ENCODE assay signal across 8 cellular contexts in the genomic region with DNA sequence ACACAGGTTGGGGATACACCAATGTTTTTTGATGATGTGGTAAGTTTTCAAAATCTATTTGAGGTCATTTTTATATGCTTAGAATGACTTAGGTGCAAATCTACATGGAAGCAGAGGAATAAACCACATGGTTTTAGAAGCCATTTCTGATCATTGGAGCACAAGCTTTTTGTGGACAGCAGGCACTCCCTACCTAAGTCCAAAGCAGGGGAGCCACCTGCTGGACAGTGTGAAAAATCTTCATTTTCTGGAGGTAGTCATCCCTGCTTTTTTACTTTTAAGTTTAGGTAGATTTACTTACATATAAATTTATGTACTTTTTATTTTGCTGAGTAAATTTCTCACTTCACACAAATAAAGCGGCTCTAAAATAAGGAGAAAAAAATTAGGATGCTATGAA.
DNase-seq lines count a peak whose midpoint lies in the region; ATAC-seq and TF ChIP-seq lines count a peak whose summit lies in the region.

No MANE protein-coding gene starts in this region.

- no peak overlapping the region for H3K9ac ChIP-seq in H9 (ENCODE audit: extremely low read depth, insufficient read length, low read length)
- no peak overlapping the region for H3K9ac ChIP-seq in mesenchymal stem cell (ENCODE audit: low read length)

- no peak overlapping the region for H2BK5ac ChIP-seq in H9 (ENCODE audit: insufficient read length, low read length)
- no peak overlapping the region for H2BK5ac ChIP-seq in mesenchymal stem cell (ENCODE audit: low read depth, low read length, poor library complexity, severe bottlenecking)

- intact Hi-C loops in stomach (cut with DNase I; ENCODE audit: low total_unique reads) = loop anchor here (5.0 kb wide), 1 partner anchor 325 kb away; a partner anchor contains a TSS

- TF ChIP-seq EP300 in stomach (IDR thresholded peaks at IDR 0.05) = no peak

- no peaks in the 10 kb centered on the region for H3K4me1 ChIP-seq in H9 (ENCODE audit: insufficient read depth, low read length)
- no peaks in the 10 kb centered on the region for H3K4me1 ChIP-seq in mesenchymal stem cell (ENCODE audit: control insufficient read depth, insufficient read depth, low read depth, low read length)
- peaks cover 0 to 6% (median 3%) of the 10 kb centered on the region in 4 donors for H3K4me1 ChIP-seq in stomach

- H4K8ac ChIP-seq in H9 (replicated peaks; ENCODE audit: insufficient read length, low read depth, low read length) = no peak overlapping the region
- no peak overlapping the region for H4K8ac ChIP-seq in mesenchymal stem cell (ENCODE audit: low read length)

- H3K9me3 ChIP-seq in H9 (ENCODE audit: control insufficient read depth, low read depth, low read length) (no peaks in the 10 kb centered on the region), mesenchymal stem cell (ENCODE audit: control insufficient read depth, low read length) (no peaks in the 10 kb centered on the region), stomach (no peaks in the 10 kb centered on the region)

- H3K79me1 ChIP-seq in H9 (ENCODE audit: insufficient read depth, low read depth, low read length, poor library complexity, severe bottlenecking) (no peaks in the 10 kb centered on the region), mesenchymal stem cell (replicated peaks; ENCODE audit: low read length, poor library complexity, severe bottlenecking) (no peaks in the 10 kb centered on the region)

- no peak overlapping the region for H3K4ac ChIP-seq in H9 (ENCODE audit: low read depth, low read length)
- H3K4ac ChIP-seq in mesenchymal stem cell (ENCODE audit: low read depth in 1 of 2, low read length in 2 of 2) = no peak overlapping the region

- TF ChIP-seq POLR2A in stomach (IDR thresholded peaks at IDR 0.05) = no peak

- H3K36me3 ChIP-seq in mesenchymal stem cell (ENCODE audit: control insufficient read depth in 1 of 2, insufficient read depth in 2 of 2, low read depth in 1 of 2, low read length in 2 of 2) (no peaks in the 10 kb centered on the region), stomach (no peaks in the 10 kb centered on the region)

- H3K4me1 Mint-ChIP-seq in H9 = no peaks in the 10 kb centered on the region

- no peak overlapping the region for H4K91ac ChIP-seq in H9 (ENCODE audit: insufficient read length, low read depth, low read length)
- no peak overlapping the region for H4K91ac ChIP-seq in mesenchymal stem cell (ENCODE audit: low read length)

- H3K27me3 ChIP-seq in H9 (ENCODE audit: insufficient read depth, low read length) = no peaks in the 10 kb centered on the region
- H3K27me3 ChIP-seq in mesenchymal stem cell (ENCODE audit: control insufficient read depth in 1 of 2, insufficient read depth in 1 of 2, low read length in 2 of 2) = peaks cover 0 to 6% of the 10 kb centered on the region in 2 experiments
- H3K27me3 ChIP-seq in stomach = no peaks in the 10 kb centered on the region

- H3K27ac ChIP-seq in H9 (ENCODE audit: insufficient read length, low read depth, low read length) (no peak overlapping the region), mesenchymal stem cell (ENCODE audit: low read length, poor library complexity, severe bottlenecking) (no peak overlapping the region), stomach (no peak overlapping the region)

- H2BK20ac ChIP-seq in H9 (ENCODE audit: low read depth, low read length, poor library complexity, severe bottlenecking) = no peak overlapping the region

- no peak overlapping the region for H3K4me3 ChIP-seq in mesenchymal stem cell (ENCODE audit: insufficient read depth in 1 of 2, low read depth in 1 of 2, low read length in 2 of 2)
- H3K4me3 ChIP-seq in stomach = no peak overlapping the region

- no peak overlapping the region for H3K4me3 Mint-ChIP-seq in H9

- no CpG with 5 or more reads among the region's 1 CpG for WGBS in H9 (ENCODE audit: extremely low coverage, insufficient read length, low lambda C conversion rate)
- no CpG with 5 or more reads among the region's 1 CpG for WGBS in mesenchymal stem cell
- 59 to 74% (median 64%) methylated on average over 1 of the region's 1 CpG for WGBS in stomach, 5 donors

- peak; percentile 60 for DNase-seq in EH (ENCODE audit: low read depth)
- DNase-seq in H9 = peak; percentile 38
- peak; percentile 6 for DNase-seq in NCI-H1417 treated with DMSO at 0.1 percent for 48 hours (lab: John Stamatoyannopoulos, UW)
- DNase-seq in activated CD4-positive, CD25-positive, alpha-beta regulatory T cell (lab: John Stamatoyannopoulos, UW) = peak; percentile 5 to 18 (median 14)
- DNase-seq in effector CD8-positive, alpha-beta T cell (lab: John Stamatoyannopoulos, UW) = peak; percentile 6
- peak; percentile 58 for DNase-seq in mesenchymal stem cell
- no peak for DNase-seq in stomach

- H3K36me3 Mint-ChIP-seq in H9 (ENCODE audit: insufficient read depth in 1 of 3, low read depth in 3 of 3) = no peaks in the 10 kb centered on the region

- H2BK15ac ChIP-seq in H9 (ENCODE audit: low read depth, low read length) (no peak overlapping the region), mesenchymal stem cell (ENCODE audit: low read depth, poor library complexity, severe bottlenecking) (no peak overlapping the region)

- no peak overlapping the region for H3K56ac ChIP-seq in H9 (ENCODE audit: insufficient read length, low read depth, low read length)

- TF ChIP-seq CTCF in H9 (conservative IDR thresholded peaks at IDR 0.05) (peak; percentile 86), stomach (IDR thresholded peaks at IDR 0.05) (peak in 5 of 7 experiments; percentile 14 to 55 (median 52))

- H4K20me1 ChIP-seq in H9 (ENCODE audit: control insufficient read depth, insufficient read depth, insufficient read length) = no peaks in the 10 kb centered on the region

- H3K23me2 ChIP-seq in H9 (ENCODE audit: insufficient read length, low read depth, low read length, poor library complexity, severe bottlenecking) = no peaks in the 10 kb centered on the region

- H4K5ac ChIP-seq in H9 (ENCODE audit: insufficient read length, low read depth, low read length) = no peak overlapping the region

- H3K18ac ChIP-seq in H9 (ENCODE audit: insufficient read length, low read depth, low read length) = no peak overlapping the region
- no peak overlapping the region for H3K18ac ChIP-seq in mesenchymal stem cell (ENCODE audit: low read depth in 1 of 2, low read length in 2 of 2)

- H3K79me2 ChIP-seq in H9 (ENCODE audit: insufficient read depth, low read length) = no peaks in the 10 kb centered on the region

- no peak overlapping the region for H3T11ph ChIP-seq in H9 (ENCODE audit: low read length)

- no peak overlapping the region for H2AFZ ChIP-seq in H9 (ENCODE audit: low read length)
- no peak overlapping the region for H2AFZ ChIP-seq in mesenchymal stem cell (ENCODE audit: low read depth, low read length)

- H3K27me3 Mint-ChIP-seq in H9 (ENCODE audit: low read depth) = no peaks in the 10 kb centered on the region

- H2BK12ac ChIP-seq in H9 (ENCODE audit: insufficient read length, low read depth, low read length) (no peak overlapping the region), mesenchymal stem cell (ENCODE audit: low read length in 2 of 2) (no peak overlapping the region)

- H3K4me2 ChIP-seq in H9 (ENCODE audit: insufficient read depth, insufficient read length, low read length) = no peak overlapping the region
- no peak overlapping the region for H3K4me2 ChIP-seq in mesenchymal stem cell (ENCODE audit: low read length, poor library complexity, severe bottlenecking)

- H2BK120ac ChIP-seq in H9 (ENCODE audit: low read depth, low read length, poor library complexity, severe bottlenecking) (no peak overlapping the region), mesenchymal stem cell (ENCODE audit: low read depth, low read length) (no peak overlapping the region)

- ATAC-seq in HG03097 (IDR thresholded peaks at IDR 0.05; ENCODE audit: low FRiP score, unreplicated experiment) = no peak

- no peaks in the 10 kb centered on the region for H3K9me3 Mint-ChIP-seq in H9

- no peak overlapping the region for H2AK5ac ChIP-seq in H9 (ENCODE audit: insufficient read length, low read length)
- no peak overlapping the region for H2AK5ac ChIP-seq in mesenchymal stem cell (ENCODE audit: low read length, severe bottlenecking)

- H3K23ac ChIP-seq in H9 (ENCODE audit: insufficient read length, low read depth, low read length) (no peak overlapping the region), mesenchymal stem cell (ENCODE audit: low read length in 2 of 2) (no peak overlapping the region)

- H3K14ac ChIP-seq in H9 (ENCODE audit: insufficient read depth, low read length) (no peak overlapping the region), mesenchymal stem cell (ENCODE audit: low read length in 2 of 2) (no peak overlapping the region)

- no peak overlapping the region for H3K27ac Mint-ChIP-seq in H9
